11 cellular contexts compared by ENCODE assay signal in genomic region chr9:77883846-77884771, GRCh38.
DNase-seq lines count a peak whose midpoint lies in the region; ATAC-seq and TF ChIP-seq lines count a peak whose summit lies in the region.
"Had no signal": no experiment of that assay in that cellular context is flagged by ENCODE, and none has a peak within 500 bp of the region (broad histone marks: within the 10 kb centered on the region; RNA-seq: fewer than 3 reads in every experiment).

No MANE protein-coding gene starts in this region.

- TF ChIP-seq POLR2A in breast epithelium (IDR thresholded peaks at IDR 0.05) = no peak

- no peak overlapping the region for H3K23ac ChIP-seq in mesenchymal stem cell (ENCODE audit: low read length in 2 of 2)

- H2BK12ac ChIP-seq in mesenchymal stem cell (ENCODE audit: low read length in 2 of 2) = no peak overlapping the region

- H3K79me1 ChIP-seq in mesenchymal stem cell (replicated peaks; ENCODE audit: low read length, poor library complexity, severe bottlenecking) = peaks cover 29% of the 10 kb centered on the region

- TF ChIP-seq CTCF in breast epithelium (IDR thresholded peaks at IDR 0.05) (no peak), GM10248 (IDR thresholded peaks at IDR 0.05; ENCODE audit: control extremely low read depth, extremely low read depth, low read depth, missing control alignments) (no peak), heart right ventricle (IDR thresholded peaks at IDR 0.05) (no peak)

- H3K9ac ChIP-seq in mesenchymal stem cell (ENCODE audit: low read length) = no peak overlapping the region

- H2AFZ ChIP-seq in mesenchymal stem cell (ENCODE audit: low read depth, low read length) = no peak overlapping the region

- 15% methylated on average over 5 of the region's 5 CpGs for whole genome bisulfite sequencing in mesenchymal stem cell
- WGBS in heart right ventricle, 2 donors = 79% methylated on average over 5 of the region's 5 CpGs

- DNase-seq in AG08395 (ENCODE audit: low spot score) (peak; percentile 43), NCI-H226 (peak; percentile 63), breast epithelium (ENCODE audit: low spot score in 2 of 2) (peak in 1 of 2 donors; percentile 54), mesenchymal stem cell (peak; percentile 22), GM10248 (ENCODE audit: extremely low spot score) (no peak), heart right ventricle (no peak), cerebellum (ENCODE audit: low spot score) (no peak), NCI-H345 (lab: John Stamatoyannopoulos, UW) (no peak)
- DNase-seq: activated effector memory CD4-positive, alpha-beta T cell treated with Interleukin-2 at 50 U/mL for 16 hours; NCI-H510A; stimulated activated naive CD4-positive, alpha-beta T cell had no signal

- H3K36me3 ChIP-seq in breast epithelium = no peaks in the 10 kb centered on the region
- H3K36me3 ChIP-seq in mesenchymal stem cell (ENCODE audit: control insufficient read depth in 1 of 2, insufficient read depth in 2 of 2, low read depth in 1 of 2, low read length in 2 of 2) = no peaks in the 10 kb centered on the region
- H3K36me3 ChIP-seq in heart right ventricle = no peaks in the 10 kb centered on the region

- H2AK5ac ChIP-seq in mesenchymal stem cell (ENCODE audit: low read length, severe bottlenecking) = peak overlapping the region; percentile 57

- H3K4ac ChIP-seq in mesenchymal stem cell (ENCODE audit: low read depth in 1 of 2, low read length in 2 of 2) = no peak overlapping the region

- peak overlapping the region; percentile 54 for H3K4me2 ChIP-seq in mesenchymal stem cell (ENCODE audit: low read length, poor library complexity, severe bottlenecking)

- intact Hi-C loops in breast epithelium (cut with DNase I; ENCODE audit: low total_unique reads) (no loop called here), heart right ventricle (cut with DNase I) (no loop called here)

- H2BK120ac ChIP-seq in mesenchymal stem cell (ENCODE audit: low read depth, low read length) = no peak overlapping the region

- no peak overlapping the region for H4K8ac ChIP-seq in mesenchymal stem cell (ENCODE audit: low read length)

- H3K4me3 ChIP-seq in breast epithelium (no peak overlapping the region), mesenchymal stem cell (ENCODE audit: insufficient read depth in 1 of 2, low read depth in 1 of 2, low read length in 2 of 2) (no peak overlapping the region), heart right ventricle (no peak overlapping the region)

- no peak overlapping the region for H3K18ac ChIP-seq in mesenchymal stem cell (ENCODE audit: low read depth in 1 of 2, low read length in 2 of 2)

- POLR2A ChIA-PET in GM10248 (lab: Yijun Ruan, JAX) = no interaction called here

- H2BK15ac ChIP-seq in mesenchymal stem cell (ENCODE audit: low read depth, poor library complexity, severe bottlenecking) = no peak overlapping the region

- CTCF ChIA-PET in GM10248 (lab: Yijun Ruan, JAX) = interaction anchor here (1.1 to 2.5 kb wide), 3 partner anchors 9 to 35 kb away, joined by 4 to 12 read pairs (median 10); no protein-coding TSS in a partner anchor

- no peak overlapping the region for H4K91ac ChIP-seq in mesenchymal stem cell (ENCODE audit: low read length)

- H3K27ac ChIP-seq in breast epithelium = peak overlapping the region; percentile 27 to 83
- peak overlapping the region; percentile 59 for H3K27ac ChIP-seq in mesenchymal stem cell (ENCODE audit: low read length, poor library complexity, severe bottlenecking)
- no peak overlapping the region for H3K27ac ChIP-seq in heart right ventricle

- ATAC-seq in heart right ventricle = no peak

- no peaks in the 10 kb centered on the region for H3K9me3 ChIP-seq in breast epithelium
- H3K9me3 ChIP-seq in mesenchymal stem cell (ENCODE audit: control insufficient read depth, low read length) = no peaks in the 10 kb centered on the region
- H3K9me3 ChIP-seq in heart right ventricle = no peaks in the 10 kb centered on the region

- no peak overlapping the region for H3K14ac ChIP-seq in mesenchymal stem cell (ENCODE audit: low read length in 2 of 2)

- H2BK5ac ChIP-seq in mesenchymal stem cell (ENCODE audit: low read depth, low read length, poor library complexity, severe bottlenecking) = no peak overlapping the region

- no peaks in the 10 kb centered on the region for H3K4me1 ChIP-seq in breast epithelium
- peaks cover 4% of the 10 kb centered on the region for H3K4me1 ChIP-seq in mesenchymal stem cell (ENCODE audit: control insufficient read depth, insufficient read depth, low read depth, low read length)
- peaks cover 0 to 33% (median 11%) of the 10 kb centered on the region in 9 donors for H3K4me1 ChIP-seq in heart right ventricle

- H3K27me3 ChIP-seq in breast epithelium (no peaks in the 10 kb centered on the region), mesenchymal stem cell (ENCODE audit: control insufficient read depth in 1 of 2, insufficient read depth in 1 of 2, low read length in 2 of 2) (no peaks in the 10 kb centered on the region), heart right ventricle (no peaks in the 10 kb centered on the region)

Comparison
In these comparisons a context has a peak if more than half of its experiments do, and no peak if none do; other contexts are left out.
1. DNase-seq: peak in AG08395 (single experiment), NCI-H226 (single experiment) and mesenchymal stem cell (single experiment); none in GM10248 (single experiment), heart right ventricle (0 of 2), cerebellum (single experiment) and NCI-H345 (single experiment).
2. H3K27ac ChIP-seq: peak in breast epithelium (2 of 2) and mesenchymal stem cell (single experiment); none in heart right ventricle (0 of 10).